ENCODE assay signal across 2 cellular contexts in the genomic region with DNA sequence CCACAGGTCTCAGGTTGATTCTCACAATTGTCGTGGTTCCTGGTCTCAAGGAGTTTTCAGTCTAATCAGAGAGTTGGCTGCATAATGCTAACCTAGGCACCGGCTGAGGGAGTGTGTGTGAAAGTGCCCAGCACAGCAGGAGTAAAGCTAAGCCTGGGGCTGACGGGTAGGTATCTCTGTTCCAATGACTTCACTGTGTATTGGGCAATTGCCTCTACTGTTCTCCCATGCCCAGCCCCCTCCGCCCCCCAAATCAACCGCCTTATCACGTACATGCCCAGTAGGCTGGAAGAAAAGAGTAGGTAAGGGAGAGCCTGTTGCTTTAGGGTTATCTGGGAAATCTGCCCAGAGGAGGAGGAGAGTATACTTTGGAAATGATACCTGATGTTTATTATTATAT.
TF ChIP-seq lines count a peak whose summit lies in the region.

No MANE protein-coding gene starts in this region.

TF ChIP-seq in IMR-90, 13 proteins besides CTCF, POLR2A, EP300 and RAD21:
- TF ChIP-seq FOS (IDR thresholded peaks at IDR 0.05; ENCODE audit: low read depth, low read length) (no peak), CEBPB (IDR thresholded peaks at IDR 0.05; ENCODE audit: low read depth, low read length) (peak; percentile 20; the same call in 1 of the 2 replicates)
TF ChIP-seq in IMR-90: peak in this region for 1.

TF ChIP-seq in H1, 55 proteins besides CTCF, POLR2A, EP300 and RAD21:
- TF ChIP-seq CEBPB (IDR thresholded peaks at IDR 0.05; ENCODE audit: low read depth, low read length) (peak; percentile 46; the same call in 1 of the 2 replicates), GTF2F1 (IDR thresholded peaks at IDR 0.05; ENCODE audit: borderline replicate concordance, low read depth, low read length) (no peak)
